ENCODE assay signal across 25 cellular contexts in the genomic region with DNA sequence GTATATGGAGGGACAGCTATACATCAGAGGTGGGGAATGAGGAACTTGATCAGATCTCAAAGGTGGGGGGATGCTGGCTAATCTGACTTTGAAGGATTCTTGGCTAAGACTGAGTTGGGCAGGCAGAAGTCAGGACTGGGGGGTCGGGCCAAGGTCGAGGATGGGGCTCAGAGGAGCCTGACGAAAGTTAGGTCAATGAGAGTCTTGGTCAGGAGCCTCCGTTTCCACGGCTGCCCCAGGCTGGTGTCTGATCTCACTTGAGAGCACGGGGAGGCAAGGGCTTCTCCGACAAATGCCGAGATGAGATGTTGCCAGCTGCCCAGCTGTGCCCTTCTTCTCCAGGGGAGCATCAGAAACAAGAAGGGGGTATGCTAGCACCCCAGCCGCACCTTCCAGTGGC.
"Had no signal": no experiment of that assay in that cellular context is flagged by ENCODE, and none has a peak within 500 bp of the region (broad histone marks: within the 10 kb centered on the region; RNA-seq: fewer than 3 reads in every experiment).

No MANE protein-coding gene starts in this region.

- FAIRE-seq: keratinocyte had no signal

- DNase-seq: head of caudate nucleus; hippocampal formation; left colon; left lung; mesendoderm; naive B cell; natural killer cell; ovary; right lobe of liver; stimulated activated CD4-positive, alpha-beta T cell treated with anti-CD3 and anti-CD28 coated beads, Interleukin-1b, Interleukin-23, amount 100 ng/mL, for 48 hours; stimulated activated CD4-positive, alpha-beta T cell treated with anti-CD3 and anti-CD28 coated beads, Interleukin-2, amount 100 ng/mL, for 48 hours; stimulated activated CD4-positive, alpha-beta T cell treated with anti-CD3 and anti-CD28 coated beads, Interleukin-4, amount 100 ng/mL, for 4 hours; stimulated activated CD8-positive, alpha-beta memory T cell treated with anti-CD3 and anti-CD28 coated beads, Interleukin-4, amount 100 ng/mL, for 48 hours; stimulated activated naive B cell treated with anti-CD40 and anti-IgM and Interleukin-4, amounts not matched to agents 10 μg/mL and 1 μg/mL and 100 μg/mL, for 72 hours; stomach; testis; thyroid gland; upper lobe of left lung had no signal

- H3K27me3 Mint-ChIP-seq: naive B cell; progenitor cell of endocrine pancreas; stimulated activated naive B cell treated with anti-CD40 and anti-IgM and Interleukin-4, amounts not matched to agents 10 μg/mL and 1 μg/mL and 100 μg/mL, for 72 hours had no signal

- H3K27me3 ChIP-seq: left lung, ovary, right atrium auricular region, right lobe of liver, stomach, testis, thyroid gland, transverse colon, upper lobe of left lung had no signal

- H3K4me3 Mint-ChIP-seq: mesothelial cell of epicardium; natural killer cell; stimulated activated naive B cell treated with anti-CD40 and anti-IgM and Interleukin-4, amounts not matched to agents 10 μg/mL and 1 μg/mL and 100 μg/mL, for 72 hours had no signal

- H3K4me3 ChIP-seq: left lung, lung, ovary, right atrium auricular region, right lobe of liver, smooth muscle cell, stomach, testis, thyroid gland, transverse colon, upper lobe of left lung had no signal

- H3K36me3 ChIP-seq: ovary, right atrium auricular region had no signal

- H3K9me3 ChIP-seq: left lung, ovary, right atrium auricular region, right lobe of liver, stomach, testis, thyroid gland, transverse colon, upper lobe of left lung had no signal

- H3K9me3 Mint-ChIP-seq: mesothelial cell of epicardium, naive B cell, natural killer cell had no signal

- H3K27ac Mint-ChIP-seq: mesothelial cell of epicardium; natural killer cell; progenitor cell of endocrine pancreas; stimulated activated naive B cell treated with anti-CD40 and anti-IgM and Interleukin-4, amounts not matched to agents 10 μg/mL and 1 μg/mL and 100 μg/mL, for 72 hours had no signal

- H3K4me2 ChIP-seq: smooth muscle cell had no signal

- ATAC-seq: left lung; natural killer cell; right lobe of liver; stimulated activated naive B cell treated with anti-CD40 and anti-IgM and Interleukin-4, amounts not matched to agents 10 μg/mL and 1 μg/mL and 100 μg/mL, for 72 hours had no signal

- H3K27ac ChIP-seq: left lung, ovary, right atrium auricular region, right lobe of liver, stomach, testis, thyroid gland, transverse colon, upper lobe of left lung had no signal
